In the genomic region with DNA sequence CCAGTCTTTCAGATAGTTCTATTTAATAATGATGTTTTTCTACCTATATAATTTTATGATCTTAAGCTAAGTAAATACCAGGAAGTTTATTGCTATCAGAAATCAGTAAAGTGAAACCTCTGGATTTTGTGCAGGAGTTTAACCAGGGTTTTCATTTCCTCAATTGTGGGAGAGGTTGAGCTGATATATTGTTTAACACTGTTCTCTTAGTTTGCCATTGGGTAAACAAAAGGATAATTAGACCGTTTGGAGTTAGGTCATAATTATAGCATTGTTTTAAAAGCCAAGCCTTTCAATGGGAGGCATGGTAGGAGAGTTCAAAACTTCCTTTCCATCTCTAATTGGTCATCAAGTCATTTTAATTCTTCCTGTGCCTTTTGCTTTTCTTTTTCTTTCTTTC, we compare ENCODE assay signal across 18 cellular contexts. TPM values are rescaled to one million over a fixed set of nuclear protein-coding genes. Genes with fewer than 3 reads are reported as not detected.
DNase-seq lines count a peak whose midpoint lies in the region; FAIRE-seq and TF ChIP-seq lines count a peak whose summit lies in the region.
"Had no signal": no experiment of that assay in that cellular context is flagged by ENCODE, and none has a peak within 500 bp of the region (broad histone marks: within the 10 kb centered on the region; RNA-seq: fewer than 3 reads in every experiment).

No MANE protein-coding gene starts in this region.

- FAIRE-seq in endothelial cell of umbilical vein (lab: Jason Lieb, UNC), result no peak
- peak; percentile 91 for FAIRE-seq in small intestine (lab: Jason Lieb, UNC)

- no peak overlapping the region for H3K9ac ChIP-seq in endothelial cell of umbilical vein (replicated peaks; ENCODE audit: extremely low read depth, insufficient read depth, low read length)
- H3K9ac ChIP-seq: KMS-11 had no signal

- no peak overlapping the region for H3K4me2 ChIP-seq in endothelial cell of umbilical vein (ENCODE audit: insufficient read depth, low read length)
- H3K4me2 ChIP-seq: KMS-11 had no signal

- intact Hi-C loops in endothelial cell of umbilical vein (cut with micrococcal nuclease), result no loop called here

- no peaks in the 10 kb centered on the region for H4K20me1 ChIP-seq in endothelial cell of umbilical vein (replicated peaks; ENCODE audit: control insufficient read depth, extremely low read depth, insufficient read depth, low read length)

- H3K4me1 ChIP-seq in endothelial cell of umbilical vein (ENCODE audit: control insufficient read depth, extremely low read depth, insufficient read depth, low read length) (no peaks in the 10 kb centered on the region), small intestine (ENCODE audit: control insufficient read depth in 2 of 2, insufficient read depth in 1 of 2, low read depth in 1 of 2, low read length in 1 of 2) (peaks cover 0 to 3% of the 10 kb centered on the region in 2 donors), SJCRH30 (no peaks in the 10 kb centered on the region)

- no peak for TF ChIP-seq CTCF in endothelial cell of umbilical vein (IDR thresholded peaks at IDR 0.05; ENCODE audit: extremely low read depth in 1 of 2, insufficient read depth in 1 of 2, low read depth in 1 of 2, low read length in 2 of 2)

- H3K9me3 ChIP-seq in endothelial cell of umbilical vein (replicated peaks; ENCODE audit: control insufficient read depth, insufficient read depth, low read length) (no peaks in the 10 kb centered on the region), small intestine (ENCODE audit: control insufficient read depth, low read depth) (no peaks in the 10 kb centered on the region), SJCRH30 (replicated peaks) (no peaks in the 10 kb centered on the region)
- H3K9me3 ChIP-seq: MG63 had no signal

- dilution Hi-C loops in endothelial cell of umbilical vein (cut with MboI; ENCODE audit: extremely low pct_ligation_motif_present, low sequenced_read_pairs), result no loop called here

- POLR2A ChIA-PET in endothelial cell of umbilical vein (lab: Charles Lee), result no interaction called here

- 11 to 33% (median 21%) methylated on average over 1 of the region's 1 CpG for WGBS in small intestine, 3 donors

- H2AFZ ChIP-seq in endothelial cell of umbilical vein (ENCODE audit: low read depth, low read length), result no peak overlapping the region

- no peaks in the 10 kb centered on the region for H3K27me3 ChIP-seq in endothelial cell of umbilical vein (ENCODE audit: control insufficient read depth in 2 of 2, insufficient read depth in 2 of 2, low read length in 2 of 2)
- H3K27me3 ChIP-seq in small intestine (ENCODE audit: control insufficient read depth in 2 of 2, insufficient read depth in 2 of 2, low read length in 2 of 2), result no peaks in the 10 kb centered on the region
- no peaks in the 10 kb centered on the region for H3K27me3 ChIP-seq in SJCRH30
- H3K27me3 ChIP-seq: MG63 had no signal

- DNase-seq in NCI-H1105 treated with DMSO at 0.1 percent for 48 hours (lab: John Stamatoyannopoulos, UW), result peak; percentile 9
- DNase-seq in NCI-H1105 (lab: John Stamatoyannopoulos, UW), result no peak
- DNase-seq in NOMO-1 treated with dmso at 0.1 percent for 144 hours (lab: John Stamatoyannopoulos, UW; ENCODE audit: unreplicated experiment), result peak; percentile 15
- DNase-seq in endothelial cell of umbilical vein (ENCODE audit: low read depth, low spot score), result peak; percentile 15
- peak; percentile 79 for DNase-seq in small intestine
- DNase-seq in substantia nigra (lab: John Stamatoyannopoulos, UW), result no peak
- DNase-seq in SKM-1 (lab: John Stamatoyannopoulos, UW; ENCODE audit: unreplicated experiment), result no peak
- no peak for DNase-seq in SJCRH30
- DNase-seq: 8988T; COR-L47; H7; MG63; NCI-H1436 treated with DMSO at 0.1 percent for 48 hours; NCI-H2081 treated with DMSO at 0.1 percent for 48 hours; NCI-H446 treated with DMSO at 0.1 percent for 48 hours; NK-92 treated with Interleukin-12 subunit alpha and Interleukin-12 subunit beta, amount 100 ng/mL, for 24 hours; SHP77 had no signal

- H3K36me3 ChIP-seq in endothelial cell of umbilical vein (ENCODE audit: control insufficient read depth in 2 of 2, extremely low read depth in 1 of 2, insufficient read depth in 2 of 2, low read length in 2 of 2) (no peaks in the 10 kb centered on the region), small intestine (ENCODE audit: control insufficient read depth in 2 of 2, insufficient read depth in 2 of 2, low read length in 2 of 2) (peaks cover 0 to 2% of the 10 kb centered on the region in 2 donors), SJCRH30 (peaks cover 51% of the 10 kb centered on the region)

- H3K4me3 ChIP-seq in endothelial cell of umbilical vein (replicated peaks in 1 of 3; ENCODE audit: insufficient read depth in 1 of 3, low read depth in 1 of 3, low read length in 3 of 3) (no peak overlapping the region), small intestine (ENCODE audit: low read depth in 1 of 2, low read length in 2 of 2) (no peak overlapping the region), SJCRH30 (no peak overlapping the region)
- H3K4me3 ChIP-seq: MG63 had no signal

- BruUV-seq in endothelial cell of umbilical vein (replicated peaks; lab: Mats Ljungman, UMichigan), result no TSS peak

- H3K9me1 ChIP-seq in endothelial cell of umbilical vein (replicated peaks; ENCODE audit: control insufficient read depth, extremely low read depth, insufficient read depth, low read length), result no peaks in the 10 kb centered on the region

- no peak for TF ChIP-seq POLR2A in endothelial cell of umbilical vein (IDR thresholded peaks at IDR 0.05; ENCODE audit: low read depth, low read length)

- CTCF ChIA-PET in endothelial cell of umbilical vein (lab: Charles Lee), result no interaction called here

- H3K79me2 ChIP-seq in endothelial cell of umbilical vein (ENCODE audit: control insufficient read depth, insufficient read depth, low read length), result no peaks in the 10 kb centered on the region

- H3K27ac ChIP-seq in endothelial cell of umbilical vein (ENCODE audit: insufficient read depth, low read depth, low read length), result no peak overlapping the region
- peak overlapping the region in 1 of 2 donors; percentile 8 for H3K27ac ChIP-seq in small intestine (ENCODE audit: low read depth in 1 of 2, low read length in 1 of 2)
- H3K27ac ChIP-seq in substantia nigra (ENCODE audit: low read depth, low read length, poor library complexity, severe bottlenecking), result no peak overlapping the region
- no peak overlapping the region for H3K27ac ChIP-seq in SJCRH30
- H3K27ac ChIP-seq: KMS-11 had no signal

TF ChIP-seq in endothelial cell of umbilical vein, 7 proteins besides CTCF, POLR2A, EP300 and RAD21:
- no peak for TF ChIP-seq EZH2 (IDR thresholded peaks at IDR 0.05; ENCODE audit: borderline replicate concordance, low read depth, low read length, severe bottlenecking)
- TF ChIP-seq, protein P1, sequence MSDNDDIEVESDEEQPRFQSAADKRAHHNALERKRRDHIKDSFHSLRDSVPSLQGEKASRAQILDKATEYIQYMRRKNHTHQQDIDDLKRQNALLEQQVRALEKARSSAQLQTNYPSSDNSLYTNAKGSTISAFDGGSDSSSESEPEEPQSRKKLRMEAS (IDR thresholded peaks at IDR 0.05; ENCODE audit: insufficient read depth, insufficient read length), result no peak
- no peak for TF ChIP-seq GATA2 (IDR thresholded peaks at IDR 0.05; ENCODE audit: insufficient read depth, insufficient read length, low read depth, low read length)
- no peak for TF ChIP-seq POLR2AphosphoS5 (IDR thresholded peaks at IDR 0.05; ENCODE audit: insufficient read depth, low read depth, low read length)
- no peak for TF ChIP-seq JUN (IDR thresholded peaks at IDR 0.05; ENCODE audit: borderline replicate concordance, insufficient read depth, insufficient read length, low read depth)
- TF ChIP-seq MYC (IDR thresholded peaks at IDR 0.05; ENCODE audit: low read depth, low read length), result no peak
- TF ChIP-seq FOS (IDR thresholded peaks at IDR 0.05; ENCODE audit: borderline replicate concordance, insufficient read depth, low read length), result no peak

RNA-seq across cellular contexts. Expression of a gene that starts 58.7 kb away (rescaled TPM):
- total RNA-seq in endothelial cell of umbilical vein, result 21.8 and 25.0 TPM in 2 replicates
- 4.7 and 7.1 TPM in 2 replicates for polyA plus RNA-seq in endothelial cell of umbilical vein
- polyA plus RNA-seq in endothelial cell of umbilical vein (2011; cell fraction: cytosol; rRNA removed), result 7.0 and 8.8 TPM in 2 replicates
- polyA plus RNA-seq in endothelial cell of umbilical vein (2011; cell fraction: nucleus; rRNA removed), result 24.8 and 25.0 TPM in 2 replicates
- 11.8 and 16.5 TPM in 2 replicates for polyA plus RNA-seq in endothelial cell of umbilical vein (2012)
- polyA minus RNA-seq in endothelial cell of umbilical vein, result 43.1 and 44.2 TPM in 2 replicates
- polyA minus RNA-seq in endothelial cell of umbilical vein (2011; cell fraction: cytosol; rRNA and poly(A)+ RNA removed), result 19.0 TPM
- polyA minus RNA-seq in endothelial cell of umbilical vein (2011; cell fraction: nucleus; rRNA and poly(A)+ RNA removed), result 96.6 and 124 TPM in 2 replicates
- polyA plus RNA-seq in small intestine, result 10 to 100 TPM; 10.8 to 25.0 (median 11.1) TPM
- total RNA-seq in SJCRH30 (2014; rRNA removed; shearing (Covaris generic)), result 32.9 and 33.4 TPM in 2 replicates

Comparison
In these comparisons a context has a peak if more than half of its experiments do, and no peak if none do; other contexts are left out.
1. DNase-seq: peak in NCI-H1105 treated with DMSO at 0.1 percent for 48 hours (single experiment), NOMO-1 treated with dmso at 0.1 percent for 144 hours (single experiment), endothelial cell of umbilical vein (single experiment) and small intestine (single experiment); none in NCI-H1105 (single experiment), substantia nigra (0 of 49), SKM-1 (single experiment) and SJCRH30 (0 of 2).